In genomic region chr1:26110731-26111529, GRCh38 we compare ENCODE assay signal across 8 cellular contexts. TPM values are rescaled to one million over a fixed set of nuclear protein-coding genes. Genes with fewer than 3 reads are reported as not detected.
DNase-seq lines count a peak whose midpoint lies in the region; ATAC-seq and TF ChIP-seq lines count a peak whose summit lies in the region.

No MANE protein-coding gene starts in this region.

- H4K20me1 ChIP-seq in mammary epithelial cell (ENCODE audit: insufficient read depth, low read length): no peaks in the 10 kb centered on the region

- TF ChIP-seq CTCF in WERI-Rb-1 (IDR thresholded peaks at IDR 0.05; ENCODE audit: low read depth, low read length) (no peak), mammary epithelial cell (conservative IDR thresholded peaks at IDR 0.05 in 1 of 2, IDR thresholded peaks at IDR 0.05 in 1 of 2; ENCODE audit: extremely low read depth in 1 of 2, insufficient read depth in 1 of 2, low read depth in 1 of 2, low read length in 2 of 2) (no peak)

- in situ Hi-C loops in mammary epithelial cell (cut with MboI; ENCODE audit: low sequenced_read_pairs in 2 of 2): no loop called here

- intact Hi-C loops in mammary epithelial cell (cut with micrococcal nuclease): loop anchor here (2.0 kb wide), 2 partner anchors 50 to 124 kb away; partner anchors contain the start of gene CEP85

- under 1% methylated on average over 22 of the region's 85 CpGs for WGBS in mammary epithelial cell (ENCODE audit: low coverage, missing lambda C conversion rate)

- peaks cover 14% of the 10 kb centered on the region for H3K79me2 ChIP-seq in mammary epithelial cell (ENCODE audit: insufficient read depth, low read length)

- peak overlapping the region; percentile 100 for H2AFZ ChIP-seq in mammary epithelial cell (ENCODE audit: low read depth, low read length)

- H3K4me3 ChIP-seq in WERI-Rb-1 (ENCODE audit: low read depth, low read length): peak overlapping the region; percentile 72
- H3K4me3 ChIP-seq in mammary epithelial cell (replicated peaks in 1 of 3; ENCODE audit: insufficient read depth in 1 of 3, low read depth in 2 of 3, low read length in 3 of 3): peak overlapping the region; percentile 43 to 98 (median 82)

- no TSS peak for BruUV-seq in mammary epithelial cell (replicated peaks; lab: Mats Ljungman, UMichigan)

- ATAC-seq in HG02840 (IDR thresholded peaks at IDR 0.05; ENCODE audit: low FRiP score, unreplicated experiment): peak; percentile 47

- H3K27ac ChIP-seq in WERI-Rb-1 (peak overlapping the region; percentile 97), mammary epithelial cell (ENCODE audit: insufficient read depth, low read depth, low read length) (peak overlapping the region; percentile 28)

- no peaks in the 10 kb centered on the region for H3K27me3 ChIP-seq in WERI-Rb-1 (ENCODE audit: insufficient read depth, low read depth, severe bottlenecking)
- H3K27me3 ChIP-seq in mammary epithelial cell (ENCODE audit: insufficient read depth, low read length): no peaks in the 10 kb centered on the region

- H3K4me1 ChIP-seq in mammary epithelial cell (ENCODE audit: insufficient read depth, low read length): peaks cover 16% of the 10 kb centered on the region

- CTCF ChIA-PET in mammary epithelial cell (lab: Charles Lee; ENCODE audit: low non-redundant PET): no interaction called here

- DNase-seq in NCI-H1417 (lab: John Stamatoyannopoulos, UW) (peak; percentile 88 to 93 (median 89)), NCI-H1417 treated with DMSO at 0.1 percent for 48 hours (lab: John Stamatoyannopoulos, UW) (no peak), NCI-H2081 treated with DMSO at 0.1 percent for 48 hours (lab: John Stamatoyannopoulos, UW) (peak; percentile 37), WERI-Rb-1 (peak; percentile 84), mammary epithelial cell (peak; percentile 71), islet precursor cell (peak; percentile 85)
- peak; percentile 40 to 71 (median 44) for DNase-seq in stimulated activated CD4-positive, alpha-beta T cell treated with anti-CD3 and anti-CD28 coated beads, Interleukin-12 subunit alpha, Interleukin-12 subunit beta, amount 100 ng/mL, for 48 hours (ENCODE audit: low read depth in 2 of 3, low spot score in 1 of 3)

- peak overlapping the region; percentile 98 for H3K4me2 ChIP-seq in mammary epithelial cell (ENCODE audit: insufficient read depth, low read depth, low read length)

- dilution Hi-C loops in mammary epithelial cell (cut with HindIII; ENCODE audit: low sequenced_read_pairs): no loop called here

- no peaks in the 10 kb centered on the region for H3K9me3 ChIP-seq in WERI-Rb-1 (ENCODE audit: severe bottlenecking)
- no peaks in the 10 kb centered on the region for H3K9me3 ChIP-seq in mammary epithelial cell (replicated peaks; ENCODE audit: insufficient read depth, low read length)

- H3K9ac ChIP-seq in mammary epithelial cell (ENCODE audit: insufficient read depth, low read length): peak overlapping the region; percentile 51

- H3K36me3 ChIP-seq in WERI-Rb-1 (peaks cover 34% of the 10 kb centered on the region), mammary epithelial cell (ENCODE audit: insufficient read depth, low read length) (peaks cover 1% of the 10 kb centered on the region)

RNA-seq across cellular contexts. Expression of gene PDIK1L, which starts 0.7 kb away (rescaled TPM):
- total RNA-seq in mammary epithelial cell: 1 to 10 TPM; 4.2 to 4.8 TPM
- polyA plus RNA-seq in mammary epithelial cell: 1.3 TPM
- polyA minus RNA-seq in mammary epithelial cell: not detected

RNA-seq across cellular contexts. Expression of gene TRIM63, which starts 43.5 kb away (rescaled TPM):
- total RNA-seq in mammary epithelial cell: not detected
- polyA plus RNA-seq in mammary epithelial cell: not detected
- polyA minus RNA-seq in mammary epithelial cell: not detected

RNA-seq across cellular contexts. Expression of gene FAM110D, which starts 47.9 kb away (rescaled TPM):
- not detected for total RNA-seq in mammary epithelial cell
- polyA plus RNA-seq in mammary epithelial cell: not detected
- not detected for polyA minus RNA-seq in mammary epithelial cell

RNA-seq across cellular contexts. Expression of gene C1orf232, which starts 57.8 kb away (rescaled TPM):
- total RNA-seq in mammary epithelial cell: not detected
- not detected for polyA plus RNA-seq in mammary epithelial cell
- not detected for polyA minus RNA-seq in mammary epithelial cell

RNA-seq across cellular contexts. Expression of gene ZNF593, which starts 58.8 kb away (rescaled TPM):
- total RNA-seq in mammary epithelial cell: 10 to 100 TPM; 31.5 to 41.5 TPM
- 61.2 TPM for polyA plus RNA-seq in mammary epithelial cell
- 20.1 TPM for polyA minus RNA-seq in mammary epithelial cell
